ENCODE assay signal across 25 cellular contexts in the genomic region with DNA sequence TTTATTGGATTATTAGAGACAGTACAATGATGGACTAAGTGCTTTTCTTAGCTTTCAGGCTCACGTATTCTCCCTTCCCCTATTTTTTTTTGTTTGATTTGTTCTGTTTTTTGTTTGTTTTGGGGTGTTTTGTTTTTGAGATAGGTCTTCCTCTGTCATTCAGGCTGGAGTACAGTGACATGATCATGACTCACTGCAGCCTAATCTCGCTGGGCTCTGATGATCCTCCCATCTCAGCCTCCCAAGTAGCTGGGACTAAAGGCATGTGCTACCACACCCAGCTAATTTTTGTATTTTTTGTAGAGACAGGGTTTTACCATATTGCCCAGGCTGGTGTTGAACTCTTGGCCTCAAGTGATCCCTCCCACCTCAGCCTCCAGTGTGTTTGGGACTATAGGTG.
"Had no signal": no experiment of that assay in that cellular context is flagged by ENCODE, and none has a peak within 500 bp of the region (broad histone marks: within the 10 kb centered on the region; RNA-seq: fewer than 3 reads in every experiment).

No MANE protein-coding gene starts in this region.

- H3K9me3 ChIP-seq: lower lobe of right lung, ovary, psoas muscle, testis, upper lobe of left lung, uterus had no signal

- H3K27me3 ChIP-seq: esophagus squamous epithelium, ovary, sigmoid colon, testis, tibial artery, upper lobe of left lung, uterus had no signal

- H3K36me3 Mint-ChIP-seq: stimulated activated memory B cell treated with anti-CD40 and anti-IgM and Interleukin-4, amounts not matched to agents 10 μg/mL and 1 μg/mL and 100 μg/mL, for 72 hours had no signal

- ATAC-seq: left ventricle myocardium superior; lower lobe of right lung; natural killer cell; psoas muscle; right cardiac atrium; stimulated activated memory B cell treated with anti-CD40 and anti-IgM and Interleukin-4, amounts not matched to agents 10 μg/mL and 1 μg/mL and 100 μg/mL, for 72 hours; stimulated activated naive CD8-positive, alpha-beta T cell treated with anti-CD3 and anti-CD28 coated beads, Interleukin-15, Interleukin-2, amounts not matched to agents 100 U/mL and 50 U/mL, for 24 hours had no signal

- H3K4me1 ChIP-seq: esophagus squamous epithelium, lower lobe of right lung, psoas muscle, sigmoid colon, testis, tibial artery, upper lobe of left lung, uterus had no signal

- H3K36me3 ChIP-seq: esophagus squamous epithelium, lower lobe of right lung, ovary, sigmoid colon, tibial artery, upper lobe of left lung, uterus had no signal

- H3K4me3 ChIP-seq: coronary artery, esophagus squamous epithelium, lower lobe of right lung, ovary, psoas muscle, sigmoid colon, testis, tibial artery, upper lobe of left lung, uterus had no signal

- H3K4me1 Mint-ChIP-seq: immature natural killer cell; natural killer cell; stimulated activated memory B cell treated with anti-CD40 and anti-IgM and Interleukin-4, amounts not matched to agents 10 μg/mL and 1 μg/mL and 100 μg/mL, for 72 hours had no signal

- H3K27ac Mint-ChIP-seq: immature natural killer cell; natural killer cell; stimulated activated memory B cell treated with anti-CD40 and anti-IgM and Interleukin-4, amounts not matched to agents 10 μg/mL and 1 μg/mL and 100 μg/mL, for 72 hours had no signal

- H3K27ac ChIP-seq: coronary artery, esophagus squamous epithelium, lower lobe of right lung, ovary, psoas muscle, sigmoid colon, testis, tibial artery, upper lobe of left lung, uterus had no signal

- DNase-seq: dermis blood vessel endothelial cell; effector memory CD4-positive, alpha-beta T cell; erythroblast; esophagus squamous epithelium; hypothalamus; immature natural killer cell; left ventricle myocardium superior; lower lobe of right lung; natural killer cell; occipital lobe; ovary; posterior cingulate gyrus; psoas muscle; right cardiac atrium; sigmoid colon; stimulated activated CD4-positive, alpha-beta T cell treated with anti-CD3 and anti-CD28 coated beads, Interleukin-2, amount 100 ng/mL, for 24 hours; stimulated activated CD4-positive, alpha-beta T cell treated with anti-CD3 and anti-CD28 coated beads, Interleukin-4, amount 100 ng/mL, for 24 hours; stimulated activated naive CD8-positive, alpha-beta T cell treated with anti-CD3 and anti-CD28 coated beads, Interleukin-15, Interleukin-2, amounts not matched to agents 100 U/mL and 50 U/mL, for 24 hours; substantia nigra; testis; tibial artery; upper lobe of left lung; uterus had no signal

- H3K4me3 Mint-ChIP-seq: immature natural killer cell; natural killer cell; stimulated activated memory B cell treated with anti-CD40 and anti-IgM and Interleukin-4, amounts not matched to agents 10 μg/mL and 1 μg/mL and 100 μg/mL, for 72 hours had no signal
